20 cellular contexts compared by ENCODE assay signal in genomic region chr14:36420288-36420687, GRCh38.
DNase-seq lines count a peak whose midpoint lies in the region; ATAC-seq and TF ChIP-seq lines count a peak whose summit lies in the region.
"Had no signal": no experiment of that assay in that cellular context is flagged by ENCODE, and none has a peak within 500 bp of the region (broad histone marks: within the 10 kb centered on the region; RNA-seq: fewer than 3 reads in every experiment).

No MANE protein-coding gene starts in this region.

- H3K36me3 Mint-ChIP-seq in GM23338 (ENCODE audit: low read depth) (no peaks in the 10 kb centered on the region), WTC11 (peaks cover 6% of the 10 kb centered on the region)
- H3K36me3 Mint-ChIP-seq: CD8-positive, alpha-beta T cell had no signal

- no peak overlapping the region for H4K8ac ChIP-seq in mesendoderm (ENCODE audit: low read depth, low read length)
- no peak overlapping the region for H4K8ac ChIP-seq in neuronal stem cell (ENCODE audit: low read depth, low read length)

- H3K27me3 Mint-ChIP-seq in GM23338 (ENCODE audit: insufficient read depth, low read depth, poor library complexity) (peaks cover 7% of the 10 kb centered on the region), WTC11 (ENCODE audit: low read depth) (peaks cover 35% of the 10 kb centered on the region)
- H3K27me3 Mint-ChIP-seq: B cell; CD4-positive, alpha-beta T cell had no signal

- H3K79me2 ChIP-seq in GM23338 (replicated peaks; ENCODE audit: insufficient read depth) = no peaks in the 10 kb centered on the region
- H3K79me2 ChIP-seq in mesendoderm (ENCODE audit: control insufficient read depth, insufficient read depth, low read length) = no peaks in the 10 kb centered on the region

- H2BK120ac ChIP-seq in mesendoderm (ENCODE audit: low read depth, low read length) (no peak overlapping the region), neuronal stem cell (ENCODE audit: low read depth, low read length) (no peak overlapping the region)

- H4K20me1 ChIP-seq in GM23338 (replicated peaks; ENCODE audit: insufficient read depth) = no peaks in the 10 kb centered on the region
- H4K20me1 ChIP-seq: BLaER1 treated with 17β-estradiol and CSF1 and Interleukin-3, amounts not matched to agents 10 nM and 100 nM had no signal

- WGBS in mesendoderm (ENCODE audit: extremely low coverage, insufficient coverage, low lambda C conversion rate) = no CpG with 5 or more reads among the region's 4 CpGs
- no CpG with 5 or more reads among the region's 4 CpGs for WGBS in neuronal stem cell (ENCODE audit: extremely low coverage in 2 of 2, insufficient read length in 2 of 2, insufficient replicate concordance in 1 of 2), 2 donors

- H3K4me2 ChIP-seq in GM23338 (no peak overlapping the region), mesendoderm (ENCODE audit: low read length) (no peak overlapping the region), neuronal stem cell (ENCODE audit: insufficient read depth, low read length, poor library complexity, severe bottlenecking) (no peak overlapping the region)
- H3K4me2 ChIP-seq: A549; BLaER1 treated with 17β-estradiol and CSF1 and Interleukin-3, amounts not matched to agents 10 nM and 100 nM had no signal

- no peaks in the 10 kb centered on the region for H3K9me3 ChIP-seq in neuronal stem cell (replicated peaks in 1 of 2; ENCODE audit: control insufficient read depth in 2 of 2, insufficient read depth in 1 of 2, low read depth in 1 of 2, low read length in 2 of 2)
- H3K9me3 ChIP-seq: A549, Caco-2 had no signal

- H3K4ac ChIP-seq in mesendoderm (ENCODE audit: low read depth, low read length) = no peak overlapping the region
- no peak overlapping the region for H3K4ac ChIP-seq in neuronal stem cell (ENCODE audit: low read length)

- peaks cover 39% of the 10 kb centered on the region for H3K4me1 ChIP-seq in GM23338 (ENCODE audit: insufficient read depth)
- H3K4me1 ChIP-seq in mesendoderm (ENCODE audit: control insufficient read depth, low read depth, low read length) = peaks cover 2% of the 10 kb centered on the region
- H3K4me1 ChIP-seq in neuronal stem cell (ENCODE audit: control insufficient read depth in 2 of 2, insufficient read depth in 1 of 2, low read depth in 1 of 2, low read length in 2 of 2) = peaks cover 0 to 12% of the 10 kb centered on the region in 2 donors
- H3K4me1 ChIP-seq: A549; BLaER1 treated with 17β-estradiol and CSF1 and Interleukin-3, amounts not matched to agents 10 nM and 100 nM; Caco-2 had no signal

- DNase-seq in GM23338 (ENCODE audit: low spot score) (peak; percentile 38), WTC11 (ENCODE audit: low spot score) (no peak), mesendoderm (peak; percentile 73), neuronal stem cell (ENCODE audit: low spot score) (peak; percentile 26), DMS79 treated with DMSO at 0.1 percent for 48 hours (lab: John Stamatoyannopoulos, UW) (no peak), substantia nigra (lab: John Stamatoyannopoulos, UW) (no peak)
- DNase-seq: AML-193; Caco-2; Calu3; CD4-positive, alpha-beta T cell; CD8-positive, alpha-beta T cell; DND-41; EL; GDM1 had no signal

- no peak overlapping the region for H2BK12ac ChIP-seq in neuronal stem cell (ENCODE audit: low read length)

- H3K27me3 ChIP-seq in GM23338 (ENCODE audit: insufficient read depth) = no peaks in the 10 kb centered on the region
- no peaks in the 10 kb centered on the region for H3K27me3 ChIP-seq in mesendoderm (ENCODE audit: insufficient read depth, low read length, poor library complexity)
- peaks cover 0 to 64% (median 4%) of the 10 kb centered on the region in 3 experiments for H3K27me3 ChIP-seq in neuronal stem cell (ENCODE audit: control insufficient read depth in 3 of 3, insufficient read depth in 3 of 3, low read depth in 1 of 3, low read length in 3 of 3)
- H3K27me3 ChIP-seq: BLaER1 treated with 17β-estradiol and CSF1 and Interleukin-3, amounts not matched to agents 10 nM and 100 nM had no signal

- H3K9me3 Mint-ChIP-seq in GM23338 = peaks cover 14% of the 10 kb centered on the region
- peaks cover 17% of the 10 kb centered on the region for H3K9me3 Mint-ChIP-seq in WTC11
- H3K9me3 Mint-ChIP-seq: CD4-positive, alpha-beta T cell had no signal

- no peaks in the 10 kb centered on the region for H3K36me3 ChIP-seq in GM23338 (ENCODE audit: insufficient read depth)
- no peaks in the 10 kb centered on the region for H3K36me3 ChIP-seq in mesendoderm (ENCODE audit: control insufficient read depth, insufficient read depth, low read length)
- H3K36me3 ChIP-seq in neuronal stem cell (replicated peaks in 1 of 2; ENCODE audit: control insufficient read depth in 2 of 2, insufficient read depth in 2 of 2, low read length in 2 of 2) = no peaks in the 10 kb centered on the region
- H3K36me3 ChIP-seq: BLaER1 treated with 17β-estradiol and CSF1 and Interleukin-3, amounts not matched to agents 10 nM and 100 nM had no signal

- H3K27ac Mint-ChIP-seq in GM23338 (no peak overlapping the region), WTC11 (no peak overlapping the region)
- H3K27ac Mint-ChIP-seq: B cell; CD4-positive, alpha-beta T cell had no signal

- no peaks in the 10 kb centered on the region for H3F3A ChIP-seq in GM23338 (replicated peaks; ENCODE audit: low read depth)

- 0 out of 2 replicates have a peak, but pooled peaks cover 8% of the 10 kb centered on the region for H3K9me2 ChIP-seq in GM23338 (ENCODE audit: insufficient read depth)

- H4K91ac ChIP-seq in neuronal stem cell (ENCODE audit: low read depth, low read length, poor library complexity) = no peak overlapping the region

- no peak overlapping the region for H3K23ac ChIP-seq in mesendoderm (ENCODE audit: low read length)
- no peak overlapping the region for H3K23ac ChIP-seq in neuronal stem cell (ENCODE audit: low read depth, low read length, poor library complexity)

- H3K4me1 Mint-ChIP-seq in GM23338 (peaks cover 31% of the 10 kb centered on the region), WTC11 (peaks cover 28% of the 10 kb centered on the region)
- H3K4me1 Mint-ChIP-seq: B cell had no signal

- H3K27ac ChIP-seq in GM23338 (ENCODE audit: low read depth) = no peak overlapping the region
- no peak overlapping the region for H3K27ac ChIP-seq in mesendoderm (ENCODE audit: low read depth, low read length)
- H3K27ac ChIP-seq in neuronal stem cell (replicated peaks; ENCODE audit: low read length) = no peak overlapping the region
- H3K27ac ChIP-seq in substantia nigra (ENCODE audit: low read depth, low read length, poor library complexity, severe bottlenecking) = no peak overlapping the region
- H3K27ac ChIP-seq: 22Rv1; A549; BLaER1 treated with 17β-estradiol and CSF1 and Interleukin-3, amounts not matched to agents 10 nM and 100 nM; C4-2B had no signal

- H3K14ac ChIP-seq in neuronal stem cell (ENCODE audit: low read length) = no peak overlapping the region

- POLR2A ChIA-PET in WTC11 (lab: Charles Lee) = no interaction called here

- H2AK5ac ChIP-seq in mesendoderm (ENCODE audit: low read length) = no peak overlapping the region
- no peak overlapping the region for H2AK5ac ChIP-seq in neuronal stem cell (ENCODE audit: low read depth, low read length)

- H4K5ac ChIP-seq in mesendoderm (ENCODE audit: low read length) = no peak overlapping the region

- CTCF ChIA-PET in WTC11 (lab: Charles Lee) = interaction anchor here (0.6 kb wide), 1 partner anchor 133 kb away, joined by 7 read pairs; no protein-coding TSS in a partner anchor

- H3K56ac ChIP-seq in mesendoderm (ENCODE audit: low read length) = no peak overlapping the region

- H2BK15ac ChIP-seq in mesendoderm (replicated peaks; ENCODE audit: low read depth) = no peak overlapping the region
- H2BK15ac ChIP-seq in neuronal stem cell (ENCODE audit: low read length) = no peak overlapping the region

- H2AFZ ChIP-seq in GM23338 (no peak overlapping the region), neuronal stem cell (ENCODE audit: low read length) (no peak overlapping the region)

- H3K4me3 ChIP-seq in GM23338 (no peak overlapping the region), mesendoderm (ENCODE audit: low read length) (no peak overlapping the region), neuronal stem cell (ENCODE audit: low read length in 2 of 2) (no peak overlapping the region)
- H3K4me3 ChIP-seq: A549; BLaER1 treated with 17β-estradiol and CSF1 and Interleukin-3, amounts not matched to agents 10 nM and 100 nM had no signal

- H3K4me3 Mint-ChIP-seq in GM23338 (no peak overlapping the region), WTC11 (no peak overlapping the region)
- H3K4me3 Mint-ChIP-seq: B cell; CD4-positive, alpha-beta T cell; CD8-positive, alpha-beta T cell had no signal

- ATAC-seq in GM23338 (no peak), WTC11 (peak; percentile 72), GM21619 (IDR thresholded peaks at IDR 0.05; ENCODE audit: unreplicated experiment) (no peak)
- ATAC-seq: A549; CD8-positive, alpha-beta T cell had no signal

- TF ChIP-seq CTCF in GM23338 (conservative IDR thresholded peaks at IDR 0.05; ENCODE audit: low read depth in 2 of 2) (no peak), WTC11 (IDR thresholded peaks at IDR 0.05) (no peak)

- no peak overlapping the region for H2BK5ac ChIP-seq in mesendoderm (ENCODE audit: low read length)
- H2BK5ac ChIP-seq in neuronal stem cell (ENCODE audit: low read length) = no peak overlapping the region

- H3K18ac ChIP-seq in mesendoderm (ENCODE audit: low read length) (peak overlapping the region; percentile 18), neuronal stem cell (ENCODE audit: low read length) (no peak overlapping the region)

- H3K9ac ChIP-seq in mesendoderm (ENCODE audit: low read length) (no peak overlapping the region), neuronal stem cell (ENCODE audit: low read depth, low read length, poor library complexity) (no peak overlapping the region)
- H3K9ac ChIP-seq: BLaER1 treated with 17β-estradiol and CSF1 and Interleukin-3, amounts not matched to agents 10 nM and 100 nM had no signal

- H3K79me1 ChIP-seq in mesendoderm (ENCODE audit: low read length) = no peaks in the 10 kb centered on the region
- no peaks in the 10 kb centered on the region for H3K79me1 ChIP-seq in neuronal stem cell (ENCODE audit: low read depth, low read length)

Comparison
In these comparisons a context has a peak if more than half of its experiments do, and no peak if none do; other contexts are left out.
1. DNase-seq: peak in GM23338 (single experiment), mesendoderm (single experiment) and neuronal stem cell (single experiment); none in WTC11 (single experiment), DMS79 treated with DMSO at 0.1 percent for 48 hours (single experiment) and substantia nigra (0 of 49).